ENCODE assay signal across 21 cellular contexts in the genomic region with DNA sequence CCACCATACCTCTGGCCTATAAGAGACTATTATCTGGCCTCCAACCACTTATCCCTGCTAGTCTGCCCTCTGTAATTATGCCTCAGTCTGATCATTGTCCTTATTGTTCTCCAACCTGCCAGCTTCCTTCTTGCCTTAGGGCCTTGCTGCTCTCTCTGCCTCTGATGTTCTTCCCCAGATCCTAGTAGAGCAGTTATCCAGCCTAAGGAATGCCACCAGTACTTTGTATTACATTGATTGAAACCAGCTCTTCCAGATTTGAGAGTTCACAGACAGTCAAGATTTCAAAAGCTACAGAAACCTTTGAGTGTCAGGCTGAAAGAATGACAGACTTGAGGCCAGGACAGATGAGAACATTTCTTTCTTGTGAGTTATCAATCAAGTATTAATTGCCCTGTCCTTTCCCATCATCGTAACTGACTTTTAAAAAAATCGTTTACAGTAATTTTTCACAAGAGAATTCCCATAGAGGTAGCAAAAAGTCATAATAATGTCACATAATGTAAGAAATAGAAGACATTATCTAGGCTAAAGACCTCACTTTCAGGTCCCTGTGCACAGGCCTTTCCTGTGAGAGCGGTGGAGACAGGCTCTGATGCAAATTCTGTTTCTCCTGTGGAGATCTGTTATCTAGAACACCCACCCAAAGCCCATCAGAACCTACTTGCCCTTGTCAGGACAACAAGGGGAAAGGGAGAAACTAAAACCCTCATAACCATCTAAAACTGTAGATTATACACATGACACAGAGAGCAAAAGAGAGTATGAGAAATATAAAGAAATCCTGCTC.
DNase-seq lines count a peak whose midpoint lies in the region; ATAC-seq and TF ChIP-seq lines count a peak whose summit lies in the region.
"Had no signal": no experiment of that assay in that cellular context is flagged by ENCODE, and none has a peak within 500 bp of the region (broad histone marks: within the 10 kb centered on the region; RNA-seq: fewer than 3 reads in every experiment).

No MANE protein-coding gene starts in this region.

- peaks cover 28% of the 10 kb centered on the region for H3F3A ChIP-seq in smooth muscle cell (ENCODE audit: low read depth)

- no peaks in the 10 kb centered on the region for H3K9me2 ChIP-seq in HCT116 (ENCODE audit: insufficient read depth)

- H3K4me1 ChIP-seq in HCT116 (ENCODE audit: control insufficient read depth in 1 of 2, insufficient read depth in 2 of 2, low read length in 2 of 2) (peaks cover 0 to 8% of the 10 kb centered on the region in 2 experiments; a peak in 1 of 4 replicates), smooth muscle cell (ENCODE audit: low read depth) (peaks cover 23% of the 10 kb centered on the region)
- H3K4me1 ChIP-seq: body of pancreas, transverse colon had no signal

- no peak for TF ChIP-seq RAD21 in HCT116 (IDR thresholded peaks at IDR 0.05; ENCODE audit: low read depth)

- DNase-seq in HCT116 (ENCODE audit: low read depth, low spot score) (no peak), amniotic epithelial cell (ENCODE audit: low read depth) (peak; percentile 78), iris pigment epithelial cell (ENCODE audit: low read depth) (peak; percentile 51), smooth muscle cell (lab: John Stamatoyannopoulos, UW; ENCODE audit: unreplicated experiment) (no peak), cortex of kidney (lab: John Stamatoyannopoulos, UW) (no peak), kidney glomerular epithelial cell (lab: John Stamatoyannopoulos, UW) (no peak)
- DNase-seq: activated CD4-positive, alpha-beta T cell treated with anti-CD3 and anti-CD28 coated beads for 4 hours; AML-193; body of pancreas; DMS79 treated with DMSO at 0.1 percent for 48 hours; naive B cell; NCI-H146; NCI-H2171; NCI-H526; stimulated activated CD4-positive, alpha-beta T cell treated with anti-CD3 and anti-CD28 coated beads, Interleukin-1b, Interleukin-23, amount 100 ng/mL, for 48 hours; stimulated activated naive CD8-positive, alpha-beta T cell treated with anti-CD3 and anti-CD28 coated beads, Interleukin-15, Interleukin-2, amounts not matched to agents 100 U/mL and 50 U/mL, for 24 hours; transverse colon had no signal

- no peaks in the 10 kb centered on the region for H3K9me3 ChIP-seq in HCT116 (ENCODE audit: control insufficient read depth in 1 of 2, insufficient read depth in 1 of 2, low read depth in 1 of 2, low read length in 2 of 2)
- H3K9me3 ChIP-seq in smooth muscle cell (replicated peaks; ENCODE audit: low read depth): no peaks in the 10 kb centered on the region
- H3K9me3 ChIP-seq: body of pancreas, transverse colon had no signal

- no peaks in the 10 kb centered on the region for H3K36me3 ChIP-seq in HCT116 (ENCODE audit: control insufficient read depth in 1 of 2, insufficient read depth in 2 of 2, low read length in 2 of 2)
- H3K36me3 ChIP-seq in smooth muscle cell (ENCODE audit: low read depth): no peaks in the 10 kb centered on the region
- H3K36me3 ChIP-seq: transverse colon had no signal

- CTCF ChIA-PET in HCT116 (lab: Charles Lee): no interaction called here

- no peaks in the 10 kb centered on the region for H4K20me1 ChIP-seq in HCT116 (ENCODE audit: insufficient read depth)
- no peaks in the 10 kb centered on the region for H4K20me1 ChIP-seq in smooth muscle cell (ENCODE audit: low read depth)

- no peak for ATAC-seq in HCT116
- no peak for ATAC-seq in GM18519 (IDR thresholded peaks at IDR 0.05; ENCODE audit: low FRiP score, unreplicated experiment)
- ATAC-seq: activated T-helper 17 cell treated with anti-CD3 and anti-CD28 coated beads, Interleukin-2, amount 50 U/mL, for 72 hours; body of pancreas; stimulated activated naive CD8-positive, alpha-beta T cell treated with anti-CD3 and anti-CD28 coated beads, Interleukin-15, Interleukin-2, amounts not matched to agents 100 U/mL and 50 U/mL, for 24 hours had no signal

- H3K27me3 ChIP-seq in HCT116 (ENCODE audit: insufficient read depth, low read length): no peaks in the 10 kb centered on the region
- no peaks in the 10 kb centered on the region for H3K27me3 ChIP-seq in smooth muscle cell (ENCODE audit: low read depth)
- H3K27me3 ChIP-seq: body of pancreas, transverse colon had no signal

- H3K27ac ChIP-seq in HCT116 (ENCODE audit: low read depth, low read length) (no peak overlapping the region), smooth muscle cell (ENCODE audit: low read depth) (peak overlapping the region; percentile 91)
- H3K27ac ChIP-seq: body of pancreas, coronary artery, transverse colon had no signal

- H3K9ac ChIP-seq in HCT116 (ENCODE audit: low read length): no peak overlapping the region
- peak overlapping the region; percentile 52 for H3K9ac ChIP-seq in smooth muscle cell (ENCODE audit: low read depth)

- POLR2A ChIA-PET in HCT116 (lab: Charles Lee): no interaction called here

- no TSS peak for BruUV-seq in HCT116 (replicated peaks; lab: Mats Ljungman, UMichigan)

- RAD21 ChIA-PET in HCT116 (lab: Charles Lee; ENCODE audit: low non-redundant PET in 1 of 2, low total read pairs in 2 of 2, uncharacterized antibody in 2 of 2, unreplicated experiment in 2 of 2): no interaction called here

- H3K4me3 ChIP-seq in HCT116 (replicated peaks in 1 of 2; ENCODE audit: low read depth in 1 of 2, low read length in 2 of 2) (no peak overlapping the region), smooth muscle cell (no peak overlapping the region)
- H3K4me3 ChIP-seq: body of pancreas, coronary artery, lung, transverse colon had no signal

- intact Hi-C loops in HCT116 (cut with micrococcal nuclease): no loop called here

- TF ChIP-seq CTCF in HCT116 (IDR thresholded peaks at IDR 0.05 in 2 of 3, conservative IDR thresholded peaks at IDR 0.05 in 1 of 3; ENCODE audit: borderline replicate concordance in 1 of 3, insufficient read depth in 1 of 3, low read depth in 2 of 3, low read length in 2 of 3) (no peak), smooth muscle cell (IDR thresholded peaks at IDR 0.05; ENCODE audit: borderline replicate concordance, insufficient read depth, poor library complexity, severe bottlenecking) (no peak)

- H2AFZ ChIP-seq in HCT116 (ENCODE audit: low read depth, low read length, poor library complexity, severe bottlenecking): no peak overlapping the region
- peak overlapping the region; percentile 64 for H2AFZ ChIP-seq in smooth muscle cell (ENCODE audit: low read depth)

- H3K79me2 ChIP-seq in HCT116 (ENCODE audit: insufficient read depth, low read length) (no peaks in the 10 kb centered on the region), smooth muscle cell (ENCODE audit: low read depth) (no peaks in the 10 kb centered on the region)

- 36% methylated on average over 3 of the region's 3 CpGs for WGBS in smooth muscle cell (ENCODE audit: low lambda C conversion rate)

- no peak for TF ChIP-seq POLR2A in HCT116 (IDR thresholded peaks at IDR 0.05; ENCODE audit: borderline replicate concordance, extremely low read depth, insufficient read depth, insufficient read length)

- H3K4me2 ChIP-seq in HCT116 (ENCODE audit: low read length) (no peak overlapping the region), smooth muscle cell (peak overlapping the region; percentile 49)

TF ChIP-seq in HCT116, 20 proteins besides CTCF, POLR2A, EP300 and RAD21:
- TF ChIP-seq SP1 (IDR thresholded peaks at IDR 0.05; ENCODE audit: low read depth): 0 out of 2 replicates have a peak, but pooled peaks have one; percentile 6
- no peak for TF ChIP-seq POLR2AphosphoS5 (IDR thresholded peaks at IDR 0.05; ENCODE audit: low read depth, low read length)
- TF ChIP-seq SRF (IDR thresholded peaks at IDR 0.05; ENCODE audit: low read depth): no peak
- TF ChIP-seq, protein P1, sequence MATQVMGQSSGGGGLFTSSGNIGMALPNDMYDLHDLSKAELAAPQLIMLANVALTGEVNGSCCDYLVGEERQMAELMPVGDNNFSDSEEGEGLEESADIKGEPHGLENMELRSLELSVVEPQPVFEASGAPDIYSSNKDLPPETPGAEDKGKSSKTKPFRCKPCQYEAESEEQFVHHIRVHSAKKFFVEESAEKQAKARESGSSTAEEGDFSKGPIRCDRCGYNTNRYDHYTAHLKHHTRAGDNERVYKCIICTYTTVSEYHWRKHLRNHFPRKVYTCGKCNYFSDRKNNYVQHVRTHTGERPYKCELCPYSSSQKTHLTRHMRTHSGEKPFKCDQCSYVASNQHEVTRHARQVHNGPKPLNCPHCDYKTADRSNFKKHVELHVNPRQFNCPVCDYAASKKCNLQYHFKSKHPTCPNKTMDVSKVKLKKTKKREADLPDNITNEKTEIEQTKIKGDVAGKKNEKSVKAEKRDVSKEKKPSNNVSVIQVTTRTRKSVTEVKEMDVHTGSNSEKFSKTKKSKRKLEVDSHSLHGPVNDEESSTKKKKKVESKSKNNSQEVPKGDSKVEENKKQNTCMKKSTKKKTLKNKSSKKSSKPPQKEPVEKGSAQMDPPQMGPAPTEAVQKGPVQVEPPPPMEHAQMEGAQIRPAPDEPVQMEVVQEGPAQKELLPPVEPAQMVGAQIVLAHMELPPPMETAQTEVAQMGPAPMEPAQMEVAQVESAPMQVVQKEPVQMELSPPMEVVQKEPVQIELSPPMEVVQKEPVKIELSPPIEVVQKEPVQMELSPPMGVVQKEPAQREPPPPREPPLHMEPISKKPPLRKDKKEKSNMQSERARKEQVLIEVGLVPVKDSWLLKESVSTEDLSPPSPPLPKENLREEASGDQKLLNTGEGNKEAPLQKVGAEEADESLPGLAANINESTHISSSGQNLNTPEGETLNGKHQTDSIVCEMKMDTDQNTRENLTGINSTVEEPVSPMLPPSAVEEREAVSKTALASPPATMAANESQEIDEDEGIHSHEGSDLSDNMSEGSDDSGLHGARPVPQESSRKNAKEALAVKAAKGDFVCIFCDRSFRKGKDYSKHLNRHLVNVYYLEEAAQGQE (IDR thresholded peaks at IDR 0.05; ENCODE audit: low read depth): no peak
- TF ChIP-seq EGR1 (IDR thresholded peaks at IDR 0.05; ENCODE audit: low read depth): no peak
- no peak for TF ChIP-seq EZH2phosphoT487 (IDR thresholded peaks at IDR 0.05; ENCODE audit: borderline replicate concordance)
- TF ChIP-seq, protein P2, sequence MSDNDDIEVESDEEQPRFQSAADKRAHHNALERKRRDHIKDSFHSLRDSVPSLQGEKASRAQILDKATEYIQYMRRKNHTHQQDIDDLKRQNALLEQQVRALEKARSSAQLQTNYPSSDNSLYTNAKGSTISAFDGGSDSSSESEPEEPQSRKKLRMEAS (IDR thresholded peaks at IDR 0.05): no peak
- TF ChIP-seq ELF1 (IDR thresholded peaks at IDR 0.05; ENCODE audit: borderline replicate concordance, low read depth): no peak

Comparison
In these comparisons a context has a peak if more than half of its experiments do, and no peak if none do; other contexts are left out.
1. DNase-seq: peak in amniotic epithelial cell (single experiment) and iris pigment epithelial cell (single experiment); none in HCT116 (single experiment), smooth muscle cell (single experiment), cortex of kidney (single experiment) and kidney glomerular epithelial cell (single experiment).